In the genomic region with DNA sequence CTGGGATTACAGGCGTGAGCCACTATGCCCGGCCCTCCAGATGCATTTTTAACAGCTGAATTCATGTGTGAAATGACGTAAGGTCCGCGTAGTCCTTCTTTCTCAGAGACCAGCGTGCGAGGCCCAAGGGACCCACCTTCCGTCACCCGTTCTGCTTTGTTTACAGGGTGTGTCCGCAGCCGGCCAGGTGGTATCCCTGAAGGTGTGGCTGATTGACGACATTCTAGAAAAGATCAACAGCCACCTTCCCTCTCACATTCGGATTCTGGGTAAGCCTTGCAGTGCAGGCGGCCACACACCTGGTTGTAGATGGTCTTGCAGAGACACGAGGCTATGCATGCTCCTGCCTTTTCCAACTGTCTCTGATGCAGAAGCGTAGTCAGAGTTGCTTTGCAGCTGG, we compare ENCODE assay signal across 20 cellular contexts.
"Had no signal": no experiment of that assay in that cellular context is flagged by ENCODE, and none has a peak within 500 bp of the region (broad histone marks: within the 10 kb centered on the region; RNA-seq: fewer than 3 reads in every experiment).

No MANE protein-coding gene starts in this region.

- H3K4me1 ChIP-seq: ascending aorta, gastroesophageal sphincter, left lung, prostate gland, testis, uterus had no signal

- H3K4me3 ChIP-seq: ascending aorta, dorsolateral prefrontal cortex, gastroesophageal sphincter, left lung, prostate gland, testis, uterus had no signal

- FAIRE-seq: bronchial epithelial cell had no signal

- H3K27ac Mint-ChIP-seq: activated CD8-positive, alpha-beta T cell treated with anti-CD3 and anti-CD28 coated beads, Interleukin-2, amount 10 ng/mL, durations not matched to agents 7 days and 5 days; activated T-helper 1 cell treated with anti-CD3 and anti-CD28 coated beads, Interleukin-12 subunit alpha, Interleukin-12 subunit beta, Interleukin-2, Interleukin-4 antibody, amounts not matched to agents 30 ng/mL and 10 ng/mL and 1 ng/mL, durations not matched to agents 14 hours and 24 hours and 36 hours; endodermal cell; memory B cell; natural killer cell treated with Interleukin-12 subunit alpha and Interleukin-12 subunit beta and Interleukin-15 and Interleukin-18, amount 100 ng/mL, for 72 hours; stimulated activated naive CD8-positive, alpha-beta T cell treated with anti-CD3 and anti-CD28 coated beads, Interleukin-15, Interleukin-2, amounts not matched to agents 100 ng/mL and 50 ng/mL, for 24 hours; T-helper 17 cell; WTC11 had no signal

- H3K9me3 Mint-ChIP-seq: activated T-helper 1 cell treated with anti-CD3 and anti-CD28 coated beads, Interleukin-12 subunit alpha, Interleukin-12 subunit beta, Interleukin-2, Interleukin-4 antibody, amounts not matched to agents 30 ng/mL and 10 ng/mL and 1 ng/mL, durations not matched to agents 14 hours and 24 hours and 36 hours; endodermal cell; memory B cell; natural killer cell treated with Interleukin-12 subunit alpha and Interleukin-12 subunit beta and Interleukin-15 and Interleukin-18, amount 100 ng/mL, for 72 hours; stimulated activated naive CD8-positive, alpha-beta T cell treated with anti-CD3 and anti-CD28 coated beads, Interleukin-15, Interleukin-2, amounts not matched to agents 100 ng/mL and 50 ng/mL, for 24 hours; WTC11 had no signal

- H3K36me3 ChIP-seq: uterus had no signal

- H3K4me1 Mint-ChIP-seq: endodermal cell, memory B cell, WTC11 had no signal

- H3K27me3 Mint-ChIP-seq: memory B cell; natural killer cell treated with Interleukin-12 subunit alpha and Interleukin-12 subunit beta and Interleukin-15 and Interleukin-18, amount 100 ng/mL, for 72 hours; stimulated activated naive CD8-positive, alpha-beta T cell treated with anti-CD3 and anti-CD28 coated beads, Interleukin-15, Interleukin-2, amounts not matched to agents 100 ng/mL and 50 ng/mL, for 24 hours; T-helper 17 cell had no signal

- H3K4me3 Mint-ChIP-seq: activated CD8-positive, alpha-beta T cell treated with anti-CD3 and anti-CD28 coated beads, Interleukin-2, amount 10 ng/mL, durations not matched to agents 7 days and 5 days; activated T-helper 1 cell treated with anti-CD3 and anti-CD28 coated beads, Interleukin-12 subunit alpha, Interleukin-12 subunit beta, Interleukin-2, Interleukin-4 antibody, amounts not matched to agents 30 ng/mL and 10 ng/mL and 1 ng/mL, durations not matched to agents 14 hours and 24 hours and 36 hours; endodermal cell; memory B cell; natural killer cell treated with Interleukin-12 subunit alpha and Interleukin-12 subunit beta and Interleukin-15 and Interleukin-18, amount 100 ng/mL, for 72 hours; stimulated activated naive CD8-positive, alpha-beta T cell treated with anti-CD3 and anti-CD28 coated beads, Interleukin-15, Interleukin-2, amounts not matched to agents 100 ng/mL and 50 ng/mL, for 24 hours; T-helper 17 cell; WTC11 had no signal

- H3K27ac ChIP-seq: ascending aorta, left lung, testis, uterus had no signal

- DNase-seq: activated CD4-positive, alpha-beta T cell treated with anti-CD3 and anti-CD28 coated beads for 48 hours; activated CD8-positive, alpha-beta memory T cell treated with anti-CD3 and anti-CD28 coated beads, Interleukin-2, amount 50 U/mL, for 4 hours; activated CD8-positive, alpha-beta T cell treated with anti-CD3 and anti-CD28 coated beads, Interleukin-2, amount 10 ng/mL, durations not matched to agents 7 days and 5 days; endodermal cell; erythroblast; right cardiac atrium; T-helper 17 cell; testis; uterus had no signal

- H3K9me3 ChIP-seq: ascending aorta, gastroesophageal sphincter, left lung, prostate gland, testis, uterus had no signal
